Comparison of ENCODE assay signal across 9 cellular contexts in genomic region chr4:77921701-77922100, GRCh38. TPM values are rescaled to one million over a fixed set of nuclear protein-coding genes. Genes with fewer than 3 reads are reported as not detected.
A peak's percentile ranks its signal among the peaks of the same experiment; 100 is the strongest.
DNase-seq lines count a peak whose midpoint lies in the region; ATAC-seq and TF ChIP-seq lines count a peak whose summit lies in the region.
"Had no signal": no experiment of that assay in that cellular context is flagged by ENCODE, and none has a peak within 500 bp of the region (broad histone marks: within the 10 kb centered on the region; RNA-seq: fewer than 3 reads in every experiment).

No MANE protein-coding gene starts in this region.

- H3K4me1 ChIP-seq in heart right ventricle, result peaks cover 0 to 27% (median 9%) of the 10 kb centered on the region in 9 donors
- H3K4me1 ChIP-seq in right cardiac atrium (ENCODE audit: control insufficient read depth, insufficient read depth, low read length), result peaks cover 4% of the 10 kb centered on the region
- H3K4me1 ChIP-seq in neuronal stem cell (ENCODE audit: control insufficient read depth in 2 of 2, insufficient read depth in 1 of 2, low read depth in 1 of 2, low read length in 2 of 2), result no peaks in the 10 kb centered on the region
- H3K4me1 ChIP-seq: suprapubic skin had no signal

- no peaks in the 10 kb centered on the region for H3K27me3 ChIP-seq in heart right ventricle
- H3K27me3 ChIP-seq in right cardiac atrium (ENCODE audit: control insufficient read depth, insufficient read depth), result no peaks in the 10 kb centered on the region
- H3K27me3 ChIP-seq in neuronal stem cell (ENCODE audit: control insufficient read depth in 3 of 3, insufficient read depth in 3 of 3, low read depth in 1 of 3, low read length in 3 of 3), result no peaks in the 10 kb centered on the region
- H3K27me3 ChIP-seq: suprapubic skin had no signal

- H3K27ac ChIP-seq in heart right ventricle, result peak overlapping the region in 9 of 10 donors; percentile 8 to 81 (median 69)
- no peak overlapping the region for H3K27ac ChIP-seq in right cardiac atrium (ENCODE audit: low read length)
- H3K27ac ChIP-seq in neuronal stem cell (replicated peaks; ENCODE audit: low read length), result no peak overlapping the region
- H3K27ac ChIP-seq: suprapubic skin had no signal

- ATAC-seq in heart right ventricle (peak in 7 of 8 donors; percentile 67 to 91 (median 79)), Right ventricle myocardium inferior (no peak), right cardiac atrium (peak; percentile 75 to 86), HG03378 (IDR thresholded peaks at IDR 0.05; ENCODE audit: unreplicated experiment) (no peak)

- H3K4me2 ChIP-seq in neuronal stem cell (ENCODE audit: insufficient read depth, low read length, poor library complexity, severe bottlenecking), result no peak overlapping the region

- no peak overlapping the region for H4K8ac ChIP-seq in neuronal stem cell (ENCODE audit: low read depth, low read length)

- 54 to 72% methylated on average over 5 of the region's 5 CpGs for WGBS in heart right ventricle, 2 donors
- WGBS in right cardiac atrium, result 55% methylated on average over 5 of the region's 5 CpGs
- no CpG with 5 or more reads among the region's 5 CpGs for WGBS in neuronal stem cell (ENCODE audit: extremely low coverage in 2 of 2, insufficient read length in 2 of 2, insufficient replicate concordance in 1 of 2), 2 donors

- H4K91ac ChIP-seq in neuronal stem cell (ENCODE audit: low read depth, low read length, poor library complexity), result no peak overlapping the region

- H3K23ac ChIP-seq in neuronal stem cell (ENCODE audit: low read depth, low read length, poor library complexity), result no peak overlapping the region

- intact Hi-C loops in heart right ventricle (cut with DNase I) (loop anchor here in 1 of 10 donors (10.0 kb wide), 1 partner anchor 107 kb away; the partner anchor contains the start of gene CNOT6L), Right ventricle myocardium inferior (cut with DNase I) (no loop called here), right cardiac atrium (cut with DNase I) (no loop called here)

- H2BK12ac ChIP-seq in neuronal stem cell (ENCODE audit: low read length), result no peak overlapping the region

- H3K36me3 ChIP-seq in heart right ventricle (peaks cover 0 to 9% (median 0%) of the 10 kb centered on the region in 9 donors), neuronal stem cell (replicated peaks in 1 of 2; ENCODE audit: control insufficient read depth in 2 of 2, insufficient read depth in 2 of 2, low read length in 2 of 2) (no peaks in the 10 kb centered on the region)

- no peak overlapping the region for H2BK120ac ChIP-seq in neuronal stem cell (ENCODE audit: low read depth, low read length)

- H2BK5ac ChIP-seq in neuronal stem cell (ENCODE audit: low read length), result no peak overlapping the region

- no peak overlapping the region for H2BK15ac ChIP-seq in neuronal stem cell (ENCODE audit: low read length)

- H2AFZ ChIP-seq in neuronal stem cell (ENCODE audit: low read length), result no peak overlapping the region

- no peak for TF ChIP-seq CTCF in heart right ventricle (IDR thresholded peaks at IDR 0.05)

- H2AK5ac ChIP-seq in neuronal stem cell (ENCODE audit: low read depth, low read length), result no peak overlapping the region

- H3K4ac ChIP-seq in neuronal stem cell (ENCODE audit: low read length), result no peak overlapping the region

- no peak overlapping the region for H3K4me3 ChIP-seq in heart right ventricle
- no peak overlapping the region for H3K4me3 ChIP-seq in right cardiac atrium (ENCODE audit: low read length)
- H3K4me3 ChIP-seq in neuronal stem cell (ENCODE audit: low read length in 2 of 2), result no peak overlapping the region
- H3K4me3 ChIP-seq: suprapubic skin had no signal

- no peak for DNase-seq in heart right ventricle
- DNase-seq in Right ventricle myocardium inferior (ENCODE audit: missing footprints), result no peak
- DNase-seq in SW480 (ENCODE audit: low spot score), result peak; percentile 71
- no peak for DNase-seq in right cardiac atrium
- DNase-seq in neuronal stem cell (ENCODE audit: low spot score), result no peak
- no peak for DNase-seq in CD1c-positive myeloid dendritic cell (ENCODE audit: extremely low spot score)
- DNase-seq in stimulated activated CD4-positive, alpha-beta T cell treated with anti-CD3 and anti-CD28 coated beads, Interleukin-12 subunit alpha, Interleukin-12 subunit beta, amount 100 ng/mL, for 4 hours, result no peak

- H3K14ac ChIP-seq in neuronal stem cell (ENCODE audit: low read length), result no peak overlapping the region

- H3K79me1 ChIP-seq in neuronal stem cell (ENCODE audit: low read depth, low read length), result no peaks in the 10 kb centered on the region

- H3K18ac ChIP-seq in neuronal stem cell (ENCODE audit: low read length), result no peak overlapping the region

- no peak overlapping the region for H3K9ac ChIP-seq in neuronal stem cell (ENCODE audit: low read depth, low read length, poor library complexity)

- H3K9me3 ChIP-seq in heart right ventricle, result peaks cover 0 to 18% (median 0%) of the 10 kb centered on the region in 11 donors
- no peaks in the 10 kb centered on the region for H3K9me3 ChIP-seq in right cardiac atrium (ENCODE audit: control insufficient read depth, low read length)
- peaks cover 0 to 9% of the 10 kb centered on the region in 2 donors for H3K9me3 ChIP-seq in neuronal stem cell (replicated peaks in 1 of 2; ENCODE audit: control insufficient read depth in 2 of 2, insufficient read depth in 1 of 2, low read depth in 1 of 2, low read length in 2 of 2)
- H3K9me3 ChIP-seq: suprapubic skin had no signal

RNA-seq across cellular contexts. Expression of gene MRPL1, which starts 59.1 kb away (rescaled TPM):
- 10 to 100 TPM; 29.1 to 57.6 (median 46.7) TPM for total RNA-seq in heart right ventricle
- 10 to 100 TPM; 30.7 to 46.2 TPM for polyA plus RNA-seq in heart right ventricle
- 47.9 TPM for total RNA-seq in Right ventricle myocardium inferior
- total RNA-seq in right cardiac atrium, result 10 to 100 TPM; 34.1 to 39.5 (median 38.3) TPM
- polyA plus RNA-seq in right cardiac atrium, result 50.5 TPM
- 66.9 TPM for polyA plus RNA-seq in neuronal stem cell (2013, experiment 1 of 2)
- 71.3 TPM for polyA plus RNA-seq in neuronal stem cell (2013, experiment 2 of 2)

Comparison
In these comparisons a context has a peak if more than half of its experiments do, and no peak if none do; other contexts are left out.
1. ATAC-seq: peak in heart right ventricle (7 of 8) and right cardiac atrium (2 of 2); none in Right ventricle myocardium inferior (single experiment) and HG03378 (single experiment).
2. H3K27ac ChIP-seq: peak in heart right ventricle (9 of 10); none in right cardiac atrium (single experiment) and neuronal stem cell (single experiment).